Comparison of ENCODE assay signal across 8 cellular contexts in genomic region chr1:61079898-61080336, GRCh38. TPM values are rescaled to one million over a fixed set of nuclear protein-coding genes. Genes with fewer than 3 reads are reported as not detected.
DNase-seq lines count a peak whose midpoint lies in the region; ATAC-seq and TF ChIP-seq lines count a peak whose summit lies in the region.

No MANE protein-coding gene starts in this region.

- H3K27me3 ChIP-seq in stomach = peaks cover 0 to 5% (median 0%) of the 10 kb centered on the region in 3 donors

- peak in 1 of 7 experiments; percentile 28 for TF ChIP-seq CTCF in stomach (IDR thresholded peaks at IDR 0.05)

- H3K4me1 ChIP-seq in stomach = peaks cover 40 to 65% (median 55%) of the 10 kb centered on the region in 4 donors

- no peak for ATAC-seq in HG03139 (IDR thresholded peaks at IDR 0.05; ENCODE audit: unreplicated experiment)

- H3K27ac ChIP-seq in stomach = peak overlapping the region; percentile 67 to 96 (median 90)

- H3K36me3 ChIP-seq in stomach = no peaks in the 10 kb centered on the region

- TF ChIP-seq POLR2A in stomach (IDR thresholded peaks at IDR 0.05) = no peak

- 1 to 6% (median 3%) methylated on average over 14 of the region's 14 CpGs for WGBS in stomach, 5 donors

- H3K9me3 ChIP-seq in stomach = no peaks in the 10 kb centered on the region

- intact Hi-C loops in stomach (cut with DNase I; ENCODE audit: low total_unique reads) = loop anchor here (10.0 kb wide), 1 partner anchor 115 kb away; no protein-coding TSS in a partner anchor

- peak overlapping the region; percentile 9 to 90 (median 19) for H3K4me3 ChIP-seq in stomach

- peak in 11 of 14 donors; percentile 41 to 73 (median 60) for DNase-seq in C1 segment of cervical spinal cord (lab: John Stamatoyannopoulos, UW)
- DNase-seq in HK-2 (ENCODE audit: unreplicated experiment) = peak; percentile 23
- peak; percentile 85 for DNase-seq in RPMI8226
- DNase-seq in dedifferentiated amniotic fluid mesenchymal stem cell (ENCODE audit: extremely low spot score) = peak; percentile 17
- peak; percentile 92 for DNase-seq in left kidney (ENCODE audit: low read depth, low spot score)
- peak; percentile 82 for DNase-seq in stomach
- no peak for DNase-seq in effector CD4-positive, alpha-beta T cell

- TF ChIP-seq EP300 in stomach (IDR thresholded peaks at IDR 0.05) = peak; percentile 54

RNA-seq across cellular contexts. Expression of gene NFIA, which starts 2.4 kb away (rescaled TPM):
- total RNA-seq in stomach = 100 to 1,000 TPM in 1 of 5 donors, 10 to 100 TPM in 4; 16.8 to 108 (median 61.0) TPM
- 10 to 100 TPM in 2 of 3 donors, 1 to 10 TPM in 1; 9.6 to 11.9 (median 10.0) TPM for polyA plus RNA-seq in stomach
